8 cellular contexts compared by ENCODE assay signal in genomic region chr1:9233241-9233941, GRCh38. TPM values are rescaled to one million over a fixed set of nuclear protein-coding genes. Genes with fewer than 3 reads are reported as not detected.
A peak's percentile ranks its signal among the peaks of the same experiment; 100 is the strongest.
DNase-seq lines count a peak whose midpoint lies in the region; ATAC-seq and TF ChIP-seq lines count a peak whose summit lies in the region.

No MANE protein-coding gene starts in this region.

- in situ Hi-C loops in GM13977 (cut with MboI; ENCODE audit: low pct_unique_long_range_greater_than_20kb, low sequenced_read_pairs, unreplicated experiment) = no loop called here

- DNase-seq in Ammon's horn (ENCODE audit: low spot score) (peak; percentile 47), fibroblast of pulmonary artery (ENCODE audit: low read depth) (peak; percentile 99), occipital lobe (lab: John Stamatoyannopoulos, UW) (peak; percentile 38), GM13977 (ENCODE audit: low spot score) (no peak), 8988T (no peak)
- no peak for DNase-seq in effector CD4-positive, alpha-beta T cell

- TF ChIP-seq CTCF in fibroblast of pulmonary artery (IDR thresholded peaks at IDR 0.05; ENCODE audit: low read length, missing control alignments) (no peak), GM13977 (IDR thresholded peaks at IDR 0.05; ENCODE audit: extremely low read depth, insufficient read depth, missing control alignments) (no peak)

- no peak for ATAC-seq in GM18870 (IDR thresholded peaks at IDR 0.05; ENCODE audit: unreplicated experiment)

- H3K4me3 ChIP-seq in fibroblast of pulmonary artery (replicated peaks; ENCODE audit: low read depth, low read length) = no peak overlapping the region

TF ChIP-seq in PFSK-1, 5 proteins besides CTCF, POLR2A, EP300 and RAD21:
- TF ChIP-seq TAF1 (IDR thresholded peaks at IDR 0.05; ENCODE audit: borderline replicate concordance, insufficient read depth, low read length) (no peak), FOXP2 (optimal IDR thresholded peaks at IDR 0.05; ENCODE audit: borderline replicate concordance, extremely low read depth, extremely low read length, insufficient read depth) (peak; percentile 14)

RNA-seq across cellular contexts. Expression of gene H6PD, which starts 1.2 kb away (rescaled TPM):
- 7.8 TPM for polyA plus RNA-seq in PFSK-1 (2012; ENCODE audit: insufficient read length, low read depth)
- 6.2 TPM for total RNA-seq in occipital lobe

RNA-seq across cellular contexts. Expression of gene SPSB1, which starts 59.3 kb away (rescaled TPM):
- 34.9 TPM for polyA plus RNA-seq in PFSK-1 (2012; ENCODE audit: insufficient read length, low read depth)
- total RNA-seq in occipital lobe = 2.3 TPM

Comparison
In these comparisons a context has a peak if more than half of its experiments do, and no peak if none do; other contexts are left out.
1. DNase-seq: peak in Ammon's horn (single experiment), fibroblast of pulmonary artery (single experiment) and occipital lobe (single experiment); none in effector CD4-positive, alpha-beta T cell (single experiment), GM13977 (single experiment) and 8988T (single experiment).